12 cellular contexts compared by ENCODE assay signal in the genomic region with DNA sequence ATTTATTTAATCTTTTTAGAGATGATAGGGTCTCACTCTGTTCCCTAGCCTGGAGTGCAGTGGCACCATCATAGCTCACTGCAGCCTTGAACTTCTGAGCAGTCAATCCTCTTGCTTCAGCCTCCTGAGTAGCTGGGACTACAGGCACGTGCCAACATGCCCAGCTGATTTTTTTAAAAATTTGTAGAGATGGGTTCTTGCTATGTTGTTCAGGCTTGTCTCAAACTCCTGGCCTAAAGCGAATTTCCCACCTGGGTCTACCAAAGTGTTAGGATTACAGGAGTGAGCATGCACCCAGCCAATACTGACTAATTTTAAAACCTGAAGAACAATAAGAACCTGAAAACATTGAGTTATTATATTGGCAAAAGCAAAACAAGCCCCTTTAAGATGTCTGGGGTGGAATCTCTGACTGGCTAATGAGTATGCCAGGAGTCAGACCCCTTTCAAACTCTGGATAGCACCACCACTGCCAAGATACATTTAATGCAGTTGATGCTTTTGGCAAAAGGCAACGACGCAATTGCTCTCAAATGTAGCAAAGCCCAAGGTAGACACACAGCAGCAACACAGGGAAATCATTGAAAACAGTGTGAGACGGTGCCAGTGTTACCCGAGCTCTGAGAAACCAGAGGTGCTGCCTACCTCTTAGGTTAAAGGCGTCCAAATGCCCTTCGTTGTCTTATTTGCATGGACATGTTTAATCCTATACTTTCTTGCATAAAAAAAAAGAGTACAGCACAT.
"Had no signal": no experiment of that assay in that cellular context is flagged by ENCODE, and none has a peak within 500 bp of the region (broad histone marks: within the 10 kb centered on the region; RNA-seq: fewer than 3 reads in every experiment).

No MANE protein-coding gene starts in this region.

- H3K27ac ChIP-seq: cardiac muscle cell, hepatocyte, neural progenitor cell, pancreas, testis had no signal

- H3K4me2 ChIP-seq: hepatocyte, neural progenitor cell had no signal

- H3K4me1 ChIP-seq: testis had no signal

- H3K36me3 ChIP-seq: cardiac muscle cell, neural progenitor cell, pancreas had no signal

- H3K4me3 ChIP-seq: cardiac muscle cell, hepatocyte, neural progenitor cell, pancreas, testis had no signal

- H3K9me3 ChIP-seq: pancreas, testis had no signal

- ATAC-seq: activated naive CD8-positive, alpha-beta T cell treated with anti-CD3 and anti-CD28 coated beads, Interleukin-2, amount 50 U/mL, for 24 hours; pancreas; stimulated activated naive CD8-positive, alpha-beta T cell treated with anti-CD3 and anti-CD28 coated beads, Interleukin-15, amount 100 ng/mL, for 72 hours; T-helper 17 cell had no signal

- H3K9ac ChIP-seq: neural progenitor cell had no signal

- DNase-seq: activated naive CD8-positive, alpha-beta T cell treated with anti-CD3 and anti-CD28 coated beads, Interleukin-2, amount 50 U/mL, for 24 hours; pancreas; stimulated activated CD4-positive, alpha-beta T cell treated with anti-CD3 and anti-CD28 coated beads, Interleukin-2, amount 100 ng/mL, for 48 hours; stimulated activated CD8-positive, alpha-beta memory T cell treated with anti-CD3 and anti-CD28 coated beads, Interleukin-4, amount 100 ng/mL, for 48 hours; stimulated activated naive CD8-positive, alpha-beta T cell treated with anti-CD3 and anti-CD28 coated beads, Interleukin-15, amount 100 ng/mL, for 72 hours; T-helper 17 cell; testis had no signal

- FAIRE-seq: astrocyte, endothelial cell of umbilical vein, pancreas had no signal

- H3K27me3 ChIP-seq: cardiac muscle cell, hepatocyte, neural progenitor cell, pancreas, testis had no signal
